ENCODE assay signal across 10 cellular contexts in the genomic region with DNA sequence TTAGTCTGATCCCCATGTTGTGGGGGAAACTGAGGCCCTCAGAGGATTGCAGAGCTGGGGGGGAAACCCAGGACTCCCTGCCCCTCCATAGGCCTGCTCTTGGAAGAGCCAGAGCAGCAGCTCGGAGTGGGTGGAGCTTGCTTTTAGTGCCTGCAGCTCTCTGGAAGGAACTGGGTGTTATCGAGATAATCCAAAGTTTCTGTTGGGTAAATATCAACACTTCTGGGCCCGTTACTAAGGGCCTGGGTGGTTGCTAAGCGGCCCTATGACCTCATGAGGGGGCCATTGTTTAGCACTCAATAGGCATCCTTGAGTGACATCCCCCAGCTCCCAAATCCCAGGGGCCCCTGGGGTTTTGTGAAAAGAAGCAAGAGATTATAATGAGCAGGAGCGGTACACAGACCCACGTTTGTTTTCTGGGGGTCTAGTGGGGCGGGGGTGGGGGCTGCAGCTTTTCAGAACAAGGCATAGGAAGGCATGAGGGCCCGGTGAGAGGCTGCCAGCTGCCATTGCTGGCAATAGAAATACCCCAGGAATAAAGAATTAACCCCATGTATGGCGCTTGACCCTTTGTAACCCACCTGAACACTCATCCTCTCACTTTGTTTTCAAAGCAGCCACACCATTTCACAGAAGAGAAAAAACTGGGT. TPM values are rescaled to one million over a fixed set of nuclear protein-coding genes. Genes with fewer than 3 reads are reported as not detected.
DNase-seq lines count a peak whose midpoint lies in the region; ATAC-seq lines count a peak whose summit lies in the region.
"Had no signal": no experiment of that assay in that cellular context is flagged by ENCODE, and none has a peak within 500 bp of the region (broad histone marks: within the 10 kb centered on the region; RNA-seq: fewer than 3 reads in every experiment).

No MANE protein-coding gene starts in this region.

- H3K79me1 ChIP-seq in mesendoderm (ENCODE audit: low read length), result no peaks in the 10 kb centered on the region
- no peaks in the 10 kb centered on the region for H3K79me1 ChIP-seq in mesenchymal stem cell (replicated peaks; ENCODE audit: low read length, poor library complexity, severe bottlenecking)

- H4K8ac ChIP-seq in mesendoderm (ENCODE audit: low read depth, low read length) (no peak overlapping the region), mesenchymal stem cell (ENCODE audit: low read length) (no peak overlapping the region)

- H3K23ac ChIP-seq in mesendoderm (ENCODE audit: low read length) (no peak overlapping the region), mesenchymal stem cell (ENCODE audit: low read length in 2 of 2) (no peak overlapping the region)

- no peak overlapping the region for H3K56ac ChIP-seq in mesendoderm (ENCODE audit: low read length)

- H3K14ac ChIP-seq in mesenchymal stem cell (ENCODE audit: low read length in 2 of 2), result no peak overlapping the region

- ATAC-seq in HG03469 (IDR thresholded peaks at IDR 0.05; ENCODE audit: unreplicated experiment) (no peak), GM19023 (IDR thresholded peaks at IDR 0.05; ENCODE audit: unreplicated experiment) (no peak)

- H3K79me2 ChIP-seq in mesendoderm (ENCODE audit: control insufficient read depth, insufficient read depth, low read length), result no peaks in the 10 kb centered on the region

- H4K91ac ChIP-seq in mesenchymal stem cell (ENCODE audit: low read length), result no peak overlapping the region

- DNase-seq in MV-4-11 (lab: John Stamatoyannopoulos, UW), result peak; percentile 53
- DNase-seq in caudate nucleus (lab: John Stamatoyannopoulos, UW), result peak in 14 of 61 donors; percentile 10 to 58 (median 29)
- peak; percentile 97 for DNase-seq in mesendoderm
- no peak for DNase-seq in DMS53 (lab: John Stamatoyannopoulos, UW)
- no peak for DNase-seq in mesenchymal stem cell
- DNase-seq: stimulated activated naive CD4-positive, alpha-beta T cell had no signal

- no CpG with 5 or more reads among the region's 9 CpGs for WGBS in mesendoderm (ENCODE audit: extremely low coverage, insufficient coverage, low lambda C conversion rate)
- 28% methylated on average over 9 of the region's 9 CpGs for WGBS in mesenchymal stem cell

- no peak overlapping the region for H2AFZ ChIP-seq in mesenchymal stem cell (ENCODE audit: low read depth, low read length)

- H3K27me3 ChIP-seq in BLaER1 (no peaks in the 10 kb centered on the region), mesendoderm (ENCODE audit: insufficient read depth, low read length, poor library complexity) (no peaks in the 10 kb centered on the region), mesenchymal stem cell (ENCODE audit: control insufficient read depth in 1 of 2, insufficient read depth in 1 of 2, low read length in 2 of 2) (peaks cover 23 to 62% of the 10 kb centered on the region in 2 experiments)

- no peak overlapping the region for H4K5ac ChIP-seq in mesendoderm (ENCODE audit: low read length)

- H3K4me3 ChIP-seq in BLaER1 (no peak overlapping the region), mesendoderm (ENCODE audit: low read length) (no peak overlapping the region), mesenchymal stem cell (ENCODE audit: insufficient read depth in 1 of 2, low read depth in 1 of 2, low read length in 2 of 2) (no peak overlapping the region)

- H3K18ac ChIP-seq in mesendoderm (ENCODE audit: low read length) (no peak overlapping the region), mesenchymal stem cell (ENCODE audit: low read depth in 1 of 2, low read length in 2 of 2) (no peak overlapping the region)

- H2AK5ac ChIP-seq in mesendoderm (ENCODE audit: low read length) (no peak overlapping the region), mesenchymal stem cell (ENCODE audit: low read length, severe bottlenecking) (no peak overlapping the region)

- H3K36me3 ChIP-seq in BLaER1 (no peaks in the 10 kb centered on the region), mesendoderm (ENCODE audit: control insufficient read depth, insufficient read depth, low read length) (no peaks in the 10 kb centered on the region), mesenchymal stem cell (ENCODE audit: control insufficient read depth in 1 of 2, insufficient read depth in 2 of 2, low read depth in 1 of 2, low read length in 2 of 2) (no peaks in the 10 kb centered on the region)

- H3K4ac ChIP-seq in mesendoderm (ENCODE audit: low read depth, low read length) (no peak overlapping the region), mesenchymal stem cell (ENCODE audit: low read depth in 1 of 2, low read length in 2 of 2) (no peak overlapping the region)

- H3K27ac ChIP-seq in BLaER1 (no peak overlapping the region; the same call in 1 of the 2 replicates), caudate nucleus (ENCODE audit: low read depth, low read length) (peak overlapping the region; percentile 62), mesendoderm (ENCODE audit: low read depth, low read length) (no peak overlapping the region), mesenchymal stem cell (ENCODE audit: low read length, poor library complexity, severe bottlenecking) (no peak overlapping the region)
- H3K27ac ChIP-seq: VCaP had no signal

- H3K9ac ChIP-seq in BLaER1 (no peak overlapping the region), mesendoderm (ENCODE audit: low read length) (no peak overlapping the region), mesenchymal stem cell (ENCODE audit: low read length) (no peak overlapping the region)

- H3K4me2 ChIP-seq in BLaER1 (peak overlapping the region; percentile 79), mesendoderm (ENCODE audit: low read length) (no peak overlapping the region), mesenchymal stem cell (ENCODE audit: low read length, poor library complexity, severe bottlenecking) (no peak overlapping the region)

- no peak overlapping the region for H2BK120ac ChIP-seq in mesendoderm (ENCODE audit: low read depth, low read length)
- no peak overlapping the region for H2BK120ac ChIP-seq in mesenchymal stem cell (ENCODE audit: low read depth, low read length)

- H4K20me1 ChIP-seq in BLaER1, result no peaks in the 10 kb centered on the region

- H3K9me3 ChIP-seq in BLaER1 (no peaks in the 10 kb centered on the region), mesenchymal stem cell (ENCODE audit: control insufficient read depth, low read length) (no peaks in the 10 kb centered on the region)

- H2BK15ac ChIP-seq in mesendoderm (replicated peaks; ENCODE audit: low read depth) (no peak overlapping the region), mesenchymal stem cell (ENCODE audit: low read depth, poor library complexity, severe bottlenecking) (no peak overlapping the region)

- H3K4me1 ChIP-seq in BLaER1, result peaks cover 100% of the 10 kb centered on the region
- no peaks in the 10 kb centered on the region for H3K4me1 ChIP-seq in mesendoderm (ENCODE audit: control insufficient read depth, low read depth, low read length)
- peaks cover 4% of the 10 kb centered on the region for H3K4me1 ChIP-seq in mesenchymal stem cell (ENCODE audit: control insufficient read depth, insufficient read depth, low read depth, low read length)

- H2BK5ac ChIP-seq in mesendoderm (ENCODE audit: low read length), result no peak overlapping the region
- H2BK5ac ChIP-seq in mesenchymal stem cell (ENCODE audit: low read depth, low read length, poor library complexity, severe bottlenecking), result no peak overlapping the region

- H2BK12ac ChIP-seq in mesenchymal stem cell (ENCODE audit: low read length in 2 of 2), result no peak overlapping the region

RNA-seq across cellular contexts. Expression of gene ATP2B2, which starts 48.3 kb away (rescaled TPM):
- 0.29 TPM for polyA plus RNA-seq in mesendoderm (2013, experiment 1 of 2)
- polyA plus RNA-seq in mesendoderm (2013, experiment 2 of 2), result 0.27 TPM
- polyA plus RNA-seq in mesenchymal stem cell (2013, experiment 1 of 2), result not detected
- polyA plus RNA-seq in mesenchymal stem cell (2013, experiment 2 of 2), result not detected

Comparison
In these comparisons a context has a peak if more than half of its experiments do, and no peak if none do; other contexts are left out.
1. DNase-seq: peak in MV-4-11 (single experiment) and mesendoderm (single experiment); none in DMS53 (single experiment) and mesenchymal stem cell (single experiment).